30 cellular contexts compared by ENCODE assay signal in the genomic region with DNA sequence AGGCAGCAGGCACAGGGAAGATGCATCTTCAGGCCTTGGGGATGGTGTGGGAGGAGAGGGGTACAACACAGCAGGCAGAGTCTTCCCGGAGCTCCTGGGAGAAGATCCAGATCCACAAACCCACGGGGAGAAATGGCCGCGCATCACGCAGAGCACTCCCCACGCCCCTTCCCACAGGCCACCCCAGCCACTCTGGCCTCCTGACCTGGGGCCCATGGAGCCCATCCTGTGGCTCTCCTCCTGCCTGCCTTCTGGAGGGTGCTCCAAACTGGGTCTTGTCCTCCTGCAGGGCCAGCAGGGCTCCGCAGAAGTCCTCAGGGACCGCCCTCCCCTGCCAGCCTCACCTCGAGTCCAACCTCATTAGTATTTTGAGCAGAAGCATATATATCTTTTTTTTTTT. TPM values are rescaled to one million over a fixed set of nuclear protein-coding genes. Genes with fewer than 3 reads are reported as not detected.
"Had no signal": no experiment of that assay in that cellular context is flagged by ENCODE, and none has a peak within 500 bp of the region (broad histone marks: within the 10 kb centered on the region; RNA-seq: fewer than 3 reads in every experiment).

No MANE protein-coding gene starts in this region.

- H3K9me3 ChIP-seq: body of pancreas, esophagus muscularis mucosa, heart left ventricle, thoracic aorta, uterus had no signal

- H3K36me3 Mint-ChIP-seq: activated CD4-positive, alpha-beta memory T cell treated with anti-CD3 and anti-CD28 coated beads for 36 hours; naive thymus-derived CD4-positive, alpha-beta T cell had no signal

- H3K36me3 ChIP-seq: cardiac muscle cell, esophagus muscularis mucosa, heart left ventricle, thoracic aorta, uterus, WERI-Rb-1 had no signal

- H3K4me3 Mint-ChIP-seq: activated CD4-positive, alpha-beta memory T cell treated with anti-CD3 and anti-CD28 coated beads for 36 hours; activated CD4-positive, alpha-beta T cell treated with anti-CD3 and anti-CD28 coated beads, Interleukin-2, amount 10 ng/mL, durations not matched to agents 24 days and 14 days; activated T-helper 17 cell treated with anti-CD3 and anti-CD28 coated beads, Interleukin-2, amount 50 U/mL, for 72 hours; endodermal cell; naive thymus-derived CD4-positive, alpha-beta T cell; T-helper 1 cell treated with Interleukin-12 subunit alpha and Interleukin-12 subunit beta and Interleukin-4 antibody, amounts not matched to agents 30 μg/mL and 1 μg/mL, for 36 hours had no signal

- H3K27me3 Mint-ChIP-seq: activated CD4-positive, alpha-beta T cell treated with anti-CD3 and anti-CD28 coated beads, Interleukin-2, amount 10 ng/mL, durations not matched to agents 24 days and 14 days had no signal

- H3K27me3 ChIP-seq: body of pancreas, cardiac muscle cell, uterus had no signal

- H3K27ac ChIP-seq: body of pancreas, cardiac muscle cell, esophagus muscularis mucosa, foreskin keratinocyte, heart left ventricle, thoracic aorta, WERI-Rb-1 had no signal

- H3K9me3 Mint-ChIP-seq: activated CD4-positive, alpha-beta memory T cell treated with anti-CD3 and anti-CD28 coated beads for 36 hours; activated CD4-positive, alpha-beta T cell treated with anti-CD3 and anti-CD28 coated beads, Interleukin-2, amount 10 ng/mL, durations not matched to agents 24 days and 14 days; activated T-helper 17 cell treated with anti-CD3 and anti-CD28 coated beads, Interleukin-2, amount 50 U/mL, for 72 hours; endodermal cell; naive thymus-derived CD4-positive, alpha-beta T cell; neural crest cell; T-helper 1 cell treated with Interleukin-12 subunit alpha and Interleukin-12 subunit beta and Interleukin-4 antibody, amounts not matched to agents 30 μg/mL and 1 μg/mL, for 36 hours had no signal

- H3K4me3 ChIP-seq: body of pancreas, cardiac muscle cell, esophagus muscularis mucosa, heart left ventricle, thoracic aorta, uterus had no signal

- H3K27ac Mint-ChIP-seq: activated CD4-positive, alpha-beta memory T cell treated with anti-CD3 and anti-CD28 coated beads for 36 hours; activated CD4-positive, alpha-beta T cell treated with anti-CD3 and anti-CD28 coated beads, Interleukin-2, amount 10 ng/mL, durations not matched to agents 24 days and 14 days; activated T-helper 17 cell treated with anti-CD3 and anti-CD28 coated beads, Interleukin-2, amount 50 U/mL, for 72 hours; naive thymus-derived CD4-positive, alpha-beta T cell; T-helper 1 cell treated with Interleukin-12 subunit alpha and Interleukin-12 subunit beta and Interleukin-4 antibody, amounts not matched to agents 30 μg/mL and 1 μg/mL, for 36 hours had no signal

- DNase-seq: activated CD4-positive, alpha-beta memory T cell treated with anti-CD3 and anti-CD28 coated beads for 36 hours; activated CD4-positive, alpha-beta T cell treated with anti-CD3 and anti-CD28 coated beads, Interleukin-2, amount 10 ng/mL, durations not matched to agents 24 days and 14 days; activated CD4-positive, CD25-positive, alpha-beta regulatory T cell treated with anti-CD3 and anti-CD28 coated beads, Interleukin-2, amount 50 U/mL, for 72 hours; activated CD8-positive, alpha-beta memory T cell treated with anti-CD3 and anti-CD28 coated beads, Interleukin-2, amount 50 U/mL, for 4 hours; activated gamma-delta T cell treated with Interleukin-2 at 50 U/mL for 16 hours; activated naive CD4-positive, alpha-beta T cell treated with anti-CD3 and anti-CD28 coated beads, Interleukin-2, amount 50 U/mL, for 16 hours; activated T-cell treated with anti-CD3 and anti-CD28 coated beads, Interleukin-2, amount 50 U/mL, for 1 hour; anterior cingulate cortex; body of pancreas; endodermal cell; foreskin keratinocyte; hypothalamus; left ventricle myocardium superior; midbrain; naive thymus-derived CD4-positive, alpha-beta T cell; right cardiac atrium; stimulated activated CD4-positive, alpha-beta T cell treated with anti-CD3 and anti-CD28 coated beads, Interleukin-2, amount 100 ng/mL, for 48 hours; stimulated activated naive CD8-positive, alpha-beta T cell treated with anti-CD3 and anti-CD28 coated beads, Interleukin-15, Interleukin-2, amounts not matched to agents 100 U/mL and 50 U/mL, for 24 hours; SW 1271; T1000; trophoblast cell; uterus; WERI-Rb-1 had no signal

- H3K4me1 Mint-ChIP-seq: activated CD4-positive, alpha-beta T cell treated with anti-CD3 and anti-CD28 coated beads, Interleukin-2, amount 10 ng/mL, durations not matched to agents 24 days and 14 days; activated T-helper 17 cell treated with anti-CD3 and anti-CD28 coated beads, Interleukin-2, amount 50 U/mL, for 72 hours had no signal

- H3K4me1 ChIP-seq: body of pancreas, foreskin keratinocyte had no signal

- ATAC-seq: activated T-helper 17 cell treated with anti-CD3 and anti-CD28 coated beads, Interleukin-2, amount 50 U/mL, for 72 hours; body of pancreas; foreskin keratinocyte; heart left ventricle; left ventricle myocardium superior; naive thymus-derived CD4-positive, alpha-beta T cell; right cardiac atrium; stimulated activated naive CD8-positive, alpha-beta T cell treated with anti-CD3 and anti-CD28 coated beads, Interleukin-15, Interleukin-2, amounts not matched to agents 100 U/mL and 50 U/mL, for 24 hours had no signal

RNA-seq across cellular contexts. Expression of a gene that starts 17.9 kb away (rescaled TPM):
- polyA plus RNA-seq: naive thymus-derived CD4-positive, alpha-beta T cell had no signal
